Comparison of ENCODE assay signal across 30 cellular contexts in genomic region chr9:98839724-98840123, GRCh38.
"Had no signal": no experiment of that assay in that cellular context is flagged by ENCODE, and none has a peak within 500 bp of the region (broad histone marks: within the 10 kb centered on the region; RNA-seq: fewer than 3 reads in every experiment).

No MANE protein-coding gene starts in this region.

- H3K9me2 ChIP-seq: SK-N-SH had no signal

- DNase-seq: Kasumi-1, MG63, NCI-H1048, NCI-H1092 treated with DMSO at 0.1 percent for 48 hours, NCI-H1105 treated with DMSO at 0.1 percent for 48 hours, NCI-H1417, NCI-H1436, NCI-H146, NCI-H1694, NCI-H187, NCI-H1930, NCI-H2029 treated with DMSO at 0.1 percent for 48 hours, NCI-H2081 treated with DMSO at 0.1 percent for 48 hours, NCI-H2107, NCI-H2171, NCI-H226, NCI-H446 treated with DMSO at 0.1 percent for 48 hours, NCI-H510A, NCI-H524, NCI-H526, NCI-H69, NCI-H748 treated with DMSO at 0.1 percent for 48 hours, NCI-H82, PC-9, Right ventricle myocardium superior, SHP77 treated with DMSO at 0.1 percent for 48 hours, SK-N-SH, SW 1271 had no signal

- H3K4me3 ChIP-seq: MG63, PC-9, SJSA1 had no signal

- ATAC-seq: Panc1 had no signal

- H3K36me3 ChIP-seq: MG63, SJSA1 had no signal

- H3K4me2 ChIP-seq: PC-9, SK-N-SH had no signal

- H3K27ac ChIP-seq: PC-9, SJSA1 had no signal

- H3K9me3 ChIP-seq: MG63, SJSA1, SK-N-SH had no signal

- H2AFZ ChIP-seq: PC-9 had no signal

- H3K4me1 ChIP-seq: SJSA1 had no signal

- H3K27me3 ChIP-seq: MG63, SJSA1 had no signal
